8 cellular contexts compared by ENCODE assay signal in the genomic region with DNA sequence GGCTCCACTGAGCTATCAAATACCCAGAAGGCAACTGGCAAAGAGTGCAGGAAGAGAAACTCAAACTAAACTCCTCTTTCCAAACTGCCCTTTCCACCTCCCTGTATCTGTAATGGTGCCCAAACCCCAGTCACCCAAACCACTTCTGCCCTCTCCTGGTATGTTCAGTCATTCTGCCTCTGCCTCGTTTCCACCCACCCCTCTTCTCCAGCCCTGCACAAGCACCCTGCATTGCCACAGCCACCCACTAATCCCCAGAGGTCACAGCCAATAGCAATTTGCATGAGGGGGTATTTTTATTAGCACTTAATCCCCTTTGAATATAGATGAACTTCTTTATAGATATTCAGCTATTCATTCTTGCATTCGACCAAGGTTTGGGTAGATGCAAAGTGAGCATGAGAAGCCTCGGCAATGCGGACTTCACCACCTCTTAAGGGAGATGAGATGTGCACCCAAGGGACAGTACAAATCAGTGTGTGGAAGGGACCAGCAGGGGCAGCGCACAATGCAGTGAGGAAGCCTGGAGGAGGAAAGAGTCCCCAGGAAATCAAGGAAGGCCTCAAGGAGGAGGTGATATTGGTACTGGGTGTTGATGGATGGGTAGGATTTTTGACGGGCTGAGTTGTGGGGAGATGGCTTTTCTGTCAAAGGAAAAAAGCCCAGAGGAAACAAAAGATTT. TPM values are rescaled to one million over a fixed set of nuclear protein-coding genes. Genes with fewer than 3 reads are reported as not detected.
DNase-seq lines count a peak whose midpoint lies in the region; ATAC-seq and TF ChIP-seq lines count a peak whose summit lies in the region.

No MANE protein-coding gene starts in this region.

- H3K9me3 ChIP-seq in Peyer's patch (no peaks in the 10 kb centered on the region), aorta (ENCODE audit: control insufficient read depth, low read length) (no peaks in the 10 kb centered on the region)

- WGBS in aorta, 2 donors = 70 to 75% methylated on average over 6 of the region's 6 CpGs

- in situ Hi-C loops in astrocyte of the spinal cord (cut with HindIII; ENCODE audit: low sequenced_read_pairs) = no loop called here

- no peaks in the 10 kb centered on the region for H3K4me1 ChIP-seq in Peyer's patch
- no peaks in the 10 kb centered on the region for H3K4me1 ChIP-seq in aorta (ENCODE audit: control insufficient read depth in 1 of 2, insufficient read depth in 2 of 2, low read length in 2 of 2)

- DNase-seq in AML-193 (lab: John Stamatoyannopoulos, UW) (peak; percentile 84 to 88), Peyer's patch (peak in 2 of 3 donors; percentile 56 to 69), astrocyte of the spinal cord (ENCODE audit: low read depth, low spot score) (no peak), kidney epithelial cell (ENCODE audit: low read depth) (no peak), aorta (no peak), GOT3 (lab: John Stamatoyannopoulos, UW) (no peak)

- no peak overlapping the region for H3K4me3 ChIP-seq in Peyer's patch
- no peak overlapping the region for H3K4me3 ChIP-seq in astrocyte of the spinal cord (ENCODE audit: low read depth, low read length)
- no peak overlapping the region for H3K4me3 ChIP-seq in kidney epithelial cell (ENCODE audit: low read depth, low read length)
- no peak overlapping the region for H3K4me3 ChIP-seq in aorta (ENCODE audit: low read length in 2 of 2)

- TF ChIP-seq POLR2A in Peyer's patch (IDR thresholded peaks at IDR 0.05) = no peak

- H3K27me3 ChIP-seq in Peyer's patch (no peaks in the 10 kb centered on the region), kidney epithelial cell (ENCODE audit: control insufficient read depth, insufficient read depth, low read length) (peaks cover 7% of the 10 kb centered on the region), aorta (ENCODE audit: control insufficient read depth in 1 of 2, insufficient read depth in 2 of 2, low read length in 1 of 2) (no peaks in the 10 kb centered on the region)

- intact Hi-C loops in aorta (cut with DNase I) = no loop called here

- H3K27ac ChIP-seq in Peyer's patch (no peak overlapping the region), aorta (ENCODE audit: low read depth in 1 of 2, low read length in 2 of 2) (no peak overlapping the region)

- peak; percentile 91 for ATAC-seq in GM18511 (IDR thresholded peaks at IDR 0.05; ENCODE audit: unreplicated experiment)
- ATAC-seq in HG03064 (IDR thresholded peaks at IDR 0.05; ENCODE audit: low read depth, unreplicated experiment) = peak; percentile 77
- peak; percentile 70 for ATAC-seq in aorta (ENCODE audit: low FRiP score)

- H3K36me3 ChIP-seq in Peyer's patch (no peaks in the 10 kb centered on the region), kidney epithelial cell (ENCODE audit: control insufficient read depth, insufficient read depth, low read length) (no peaks in the 10 kb centered on the region), aorta (ENCODE audit: control insufficient read depth in 1 of 2, insufficient read depth in 2 of 2, low read length in 1 of 2) (no peaks in the 10 kb centered on the region)

- TF ChIP-seq CTCF in Peyer's patch (IDR thresholded peaks at IDR 0.05) = peak in 4 of 6 experiments; percentile 27 to 45 (median 38)
- peak; percentile 39 for TF ChIP-seq CTCF in astrocyte of the spinal cord (IDR thresholded peaks at IDR 0.05; ENCODE audit: low read depth, low read length)
- peak; percentile 28 for TF ChIP-seq CTCF in kidney epithelial cell (IDR thresholded peaks at IDR 0.05; ENCODE audit: insufficient read depth, low read length, poor library complexity, severe bottlenecking)

RNA-seq across cellular contexts. Expression of a gene that starts 12.4 kb away (rescaled TPM):
- total RNA-seq in Peyer's patch = under 1 TPM in 2 of 4 donors, not detected in 2; 0.40 to 0.57 TPM
- not detected in 2 replicates for total RNA-seq in kidney epithelial cell
- under 1 TPM; 0.16 to 0.57 TPM for total RNA-seq in aorta
- under 1 TPM in 1 of 2 donors, not detected in 1; 0.03 TPM for polyA plus RNA-seq in aorta

RNA-seq across cellular contexts. Expression of a gene that starts 28.6 kb away (rescaled TPM):
- 10 to 100 TPM in 3 of 4 donors, 1 to 10 TPM in 1; 8.1 to 21.7 (median 12.5) TPM for total RNA-seq in Peyer's patch
- 11.7 and 11.9 TPM in 2 replicates for total RNA-seq in kidney epithelial cell
- total RNA-seq in aorta = 10 to 100 TPM; 11.8 to 13.5 TPM
- 10 to 100 TPM; 15.4 to 23.5 TPM for polyA plus RNA-seq in aorta

RNA-seq across cellular contexts. Expression of a gene that starts 29.2 kb away (rescaled TPM):
- total RNA-seq in Peyer's patch = not detected
- total RNA-seq in kidney epithelial cell = not detected in 2 replicates
- not detected for total RNA-seq in aorta
- polyA plus RNA-seq in aorta = not detected

Comparison
In these comparisons a context has a peak if more than half of its experiments do, and no peak if none do; other contexts are left out.
1. DNase-seq: peak in AML-193 (2 of 2) and Peyer's patch (2 of 3); none in astrocyte of the spinal cord (single experiment), kidney epithelial cell (single experiment), aorta (0 of 2) and GOT3 (single experiment).
2. Peak in every context shown above with its lines, with median percentiles within 50 percentile points of each other: ATAC-seq and CTCF ChIP-seq.